Comparison of ENCODE assay signal across 24 cellular contexts in genomic region chr11:80315263-80315662, GRCh38.
"Had no signal": no experiment of that assay in that cellular context is flagged by ENCODE, and none has a peak within 500 bp of the region (broad histone marks: within the 10 kb centered on the region; RNA-seq: fewer than 3 reads in every experiment).

No MANE protein-coding gene starts in this region.

- H3K27me3 ChIP-seq: colonic mucosa, esophagus muscularis mucosa, gastroesophageal sphincter, right atrium auricular region, sigmoid colon, stomach, transverse colon had no signal

- H3K4me1 Mint-ChIP-seq: naive thymus-derived CD4-positive, alpha-beta T cell; neural crest cell; stimulated activated naive B cell treated with anti-CD40 and anti-IgM and Interleukin-4, amounts not matched to agents 10 μg/mL and 1 μg/mL and 100 μg/mL, for 72 hours had no signal

- H3K27ac ChIP-seq: colonic mucosa, esophagus muscularis mucosa, gastroesophageal sphincter, left ventricle myocardium inferior, right atrium auricular region, sigmoid colon, stomach, thoracic aorta, transverse colon had no signal

- H3K9me3 ChIP-seq: colonic mucosa, esophagus muscularis mucosa, gastroesophageal sphincter, left ventricle myocardium inferior, right atrium auricular region, sigmoid colon, stomach, thoracic aorta, transverse colon had no signal

- ATAC-seq: gastroesophageal sphincter; left cardiac atrium; naive thymus-derived CD4-positive, alpha-beta T cell; stimulated activated naive B cell treated with anti-CD40 and anti-IgM and Interleukin-4, amounts not matched to agents 10 μg/mL and 1 μg/mL and 100 μg/mL, for 72 hours had no signal

- H3K27ac Mint-ChIP-seq: naive thymus-derived CD4-positive, alpha-beta T cell; stimulated activated naive B cell treated with anti-CD40 and anti-IgM and Interleukin-4, amounts not matched to agents 10 μg/mL and 1 μg/mL and 100 μg/mL, for 72 hours had no signal

- H3K4me3 ChIP-seq: colonic mucosa, esophagus muscularis mucosa, gastroesophageal sphincter, left ventricle myocardium inferior, lung, right atrium auricular region, sigmoid colon, skin epidermis, stomach, thoracic aorta, transverse colon had no signal

- H3K27me3 Mint-ChIP-seq: naive thymus-derived CD4-positive, alpha-beta T cell; stimulated activated naive B cell treated with anti-CD40 and anti-IgM and Interleukin-4, amounts not matched to agents 10 μg/mL and 1 μg/mL and 100 μg/mL, for 72 hours had no signal

- DNase-seq: colonic mucosa; dermis blood vessel endothelial cell; glutamatergic neuron; islet precursor cell; left cardiac atrium; left ventricle myocardium inferior; mesendoderm; naive thymus-derived CD4-positive, alpha-beta T cell; posterior cingulate gyrus; sigmoid colon; stimulated activated CD4-positive, alpha-beta T cell treated with anti-CD3 and anti-CD28 coated beads, Interleukin-2, amount 100 ng/mL, for 24 hours; stimulated activated CD4-positive, alpha-beta T cell treated with anti-CD3 and anti-CD28 coated beads, Interleukin-4, amount 100 ng/mL, for 4 hours; stimulated activated naive B cell treated with anti-CD40 and anti-IgM and Interleukin-4, amounts not matched to agents 10 μg/mL and 1 μg/mL and 100 μg/mL, for 72 hours; stomach; substantia nigra; transverse colon had no signal

- H3K36me3 Mint-ChIP-seq: stimulated activated naive B cell treated with anti-CD40 and anti-IgM and Interleukin-4, amounts not matched to agents 10 μg/mL and 1 μg/mL and 100 μg/mL, for 72 hours had no signal

- FAIRE-seq: endothelial cell of umbilical vein had no signal

- H3K9me3 Mint-ChIP-seq: neural crest cell; stimulated activated naive B cell treated with anti-CD40 and anti-IgM and Interleukin-4, amounts not matched to agents 10 μg/mL and 1 μg/mL and 100 μg/mL, for 72 hours had no signal

- H3K36me3 ChIP-seq: colonic mucosa, esophagus muscularis mucosa, gastroesophageal sphincter, left ventricle myocardium inferior, right atrium auricular region, sigmoid colon, stomach, thoracic aorta, transverse colon had no signal

- H3K4me1 ChIP-seq: colonic mucosa, esophagus muscularis mucosa, gastroesophageal sphincter, left ventricle myocardium inferior, right atrium auricular region, sigmoid colon, stomach, transverse colon had no signal

- H3K4me3 Mint-ChIP-seq: naive thymus-derived CD4-positive, alpha-beta T cell; neural crest cell; stimulated activated naive B cell treated with anti-CD40 and anti-IgM and Interleukin-4, amounts not matched to agents 10 μg/mL and 1 μg/mL and 100 μg/mL, for 72 hours had no signal
